12 cellular contexts compared by ENCODE assay signal in the genomic region with DNA sequence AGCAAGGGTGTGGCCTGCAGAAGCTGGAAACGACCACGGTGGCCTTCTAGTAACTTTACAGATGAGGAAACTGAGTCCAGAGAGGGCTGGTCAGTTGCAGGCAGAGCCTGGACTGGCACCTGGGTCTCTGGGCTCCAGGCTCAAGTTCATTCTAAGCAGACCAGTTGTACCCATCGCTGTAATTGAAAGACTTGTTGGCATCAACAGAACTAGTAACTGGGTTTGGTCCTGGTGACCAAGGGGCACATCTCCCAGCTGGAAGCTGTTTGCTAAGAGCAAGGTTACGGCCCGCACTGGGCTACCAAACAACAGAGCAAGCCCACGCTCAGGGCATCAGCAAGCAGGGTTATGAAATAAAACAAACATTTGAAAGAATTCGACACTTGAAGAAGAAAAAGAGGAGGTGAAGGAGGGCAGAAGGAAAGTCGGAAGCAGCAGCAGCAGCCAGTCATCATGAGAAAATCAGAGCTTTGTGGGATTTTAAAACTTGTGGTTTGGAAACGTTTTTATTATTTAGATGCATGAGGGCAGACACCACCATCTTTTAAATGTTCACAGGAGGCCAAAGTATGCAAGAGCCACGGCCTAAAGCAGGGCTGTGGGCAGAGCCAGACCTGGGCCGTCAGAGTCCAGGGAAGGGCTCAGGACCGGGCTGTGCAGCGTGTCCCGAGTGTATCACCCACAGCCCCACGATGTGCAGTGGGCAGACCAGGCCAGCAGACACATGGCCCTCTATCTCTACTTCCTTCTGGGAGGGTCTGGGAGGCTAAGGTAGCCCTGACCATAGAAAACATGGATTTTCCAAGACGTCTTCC.
A peak's percentile ranks its signal among the peaks of the same experiment; 100 is the strongest.
DNase-seq lines count a peak whose midpoint lies in the region; ATAC-seq and TF ChIP-seq lines count a peak whose summit lies in the region.
"Had no signal": no experiment of that assay in that cellular context is flagged by ENCODE, and none has a peak within 500 bp of the region (broad histone marks: within the 10 kb centered on the region; RNA-seq: fewer than 3 reads in every experiment).

No MANE protein-coding gene starts in this region.

- peak overlapping the region; percentile 49 for H3K14ac ChIP-seq in trophoblast cell (ENCODE audit: low read length)

- H3K4ac ChIP-seq in trophoblast cell (ENCODE audit: low read depth, low read length), result no peak overlapping the region

- no peak overlapping the region for H4K12ac ChIP-seq in trophoblast cell (ENCODE audit: low read depth, low read length)

- peak overlapping the region; percentile 54 to 78 (median 66) for H3K27ac ChIP-seq in body of pancreas
- H3K27ac ChIP-seq in trophoblast cell (ENCODE audit: low read depth, low read length), result no peak overlapping the region
- H3K27ac ChIP-seq: 22Rv1 had no signal

- TF ChIP-seq CTCF in body of pancreas (IDR thresholded peaks at IDR 0.05), result no peak

- H3K36me3 ChIP-seq in body of pancreas (replicated peaks in 1 of 2; ENCODE audit: insufficient read depth in 1 of 2, low read depth in 2 of 2), result no peaks in the 10 kb centered on the region
- no peaks in the 10 kb centered on the region for H3K36me3 ChIP-seq in trophoblast cell (ENCODE audit: control insufficient read depth in 1 of 2, insufficient read depth in 2 of 2, low read length in 2 of 2)

- H3K27me3 ChIP-seq in body of pancreas, result no peaks in the 10 kb centered on the region
- H3K27me3 ChIP-seq in trophoblast cell (ENCODE audit: insufficient read depth, low read length), result no peaks in the 10 kb centered on the region

- no peak overlapping the region for H3K9ac ChIP-seq in trophoblast cell (ENCODE audit: low read length)

- H2BK12ac ChIP-seq in trophoblast cell (ENCODE audit: low read length), result peak overlapping the region; percentile 29

- H2BK120ac ChIP-seq in trophoblast cell (ENCODE audit: insufficient read depth, low read length, poor library complexity), result no peak overlapping the region

- H4K91ac ChIP-seq in trophoblast cell (ENCODE audit: low read depth, low read length), result peak overlapping the region; percentile 1

- H3K9me3 ChIP-seq in body of pancreas (no peaks in the 10 kb centered on the region), trophoblast cell (ENCODE audit: insufficient read depth, low read depth, low read length) (peaks cover 7% of the 10 kb centered on the region)

- H3K18ac ChIP-seq in trophoblast cell (ENCODE audit: low read length), result peak overlapping the region; percentile 2

- TF ChIP-seq POLR2A in body of pancreas (IDR thresholded peaks at IDR 0.05), result no peak

- no peak overlapping the region for H3K4me2 ChIP-seq in trophoblast cell (ENCODE audit: low read length)

- DNase-seq in NOMO-1 treated with DMSO at 0.1 percent for 48 hours (lab: John Stamatoyannopoulos, UW; ENCODE audit: unreplicated experiment) (peak; percentile 14), NOMO-1 treated with dmso at 0.1 percent for 144 hours (lab: John Stamatoyannopoulos, UW; ENCODE audit: unreplicated experiment) (no peak), body of pancreas (no peak), trophoblast cell (peak; percentile 67 to 71), SW480 (ENCODE audit: low spot score) (no peak), GM19240 (ENCODE audit: insufficient read length, low spot score) (no peak)
- DNase-seq: EL, hypothalamus, NCI-H524 treated with DMSO at 0.1 percent for 48 hours had no signal

- 58 to 72% methylated on average over 15 to 16 of the region's 16 CpGs for WGBS in body of pancreas, 2 donors
- no CpG with 5 or more reads among the region's 16 CpGs for WGBS in trophoblast cell (ENCODE audit: extremely low coverage, insufficient coverage, insufficient read length)

- H3K23ac ChIP-seq in trophoblast cell (ENCODE audit: low read length), result no peak overlapping the region

- H2AK5ac ChIP-seq in trophoblast cell (ENCODE audit: low read length), result no peak overlapping the region

- no peak overlapping the region for H3K4me3 ChIP-seq in body of pancreas
- H3K4me3 ChIP-seq in trophoblast cell (ENCODE audit: low read depth, low read length), result no peak overlapping the region

- no peak overlapping the region for H2AFZ ChIP-seq in trophoblast cell (ENCODE audit: insufficient read depth, low read length, poor library complexity)

- intact Hi-C loops in body of pancreas (cut with DNase I), result no loop called here

- no peak overlapping the region for H2BK5ac ChIP-seq in trophoblast cell (ENCODE audit: low read depth, low read length, poor library complexity)

- H4K8ac ChIP-seq in trophoblast cell (ENCODE audit: low read depth, low read length), result no peak overlapping the region

- ATAC-seq in HG03460 (IDR thresholded peaks at IDR 0.05; ENCODE audit: unreplicated experiment) (peak; percentile 3), body of pancreas (peak; percentile 43), GM19351 (IDR thresholded peaks at IDR 0.05; ENCODE audit: unreplicated experiment) (no peak)

- H3K79me2 ChIP-seq in trophoblast cell (ENCODE audit: control insufficient read depth, insufficient read depth, low read length, poor library complexity), result no peaks in the 10 kb centered on the region

- peaks cover 3% of the 10 kb centered on the region for H3K79me1 ChIP-seq in trophoblast cell (ENCODE audit: low read length)

- H3K4me1 ChIP-seq in body of pancreas (peaks cover 36% of the 10 kb centered on the region), trophoblast cell (ENCODE audit: control insufficient read depth in 1 of 2, insufficient read depth in 2 of 2, low read length in 2 of 2) (peaks cover 9 to 17% of the 10 kb centered on the region in 2 experiments)

Comparison
In these comparisons a context has a peak if more than half of its experiments do, and no peak if none do; other contexts are left out.
1. DNase-seq: peak in NOMO-1 treated with DMSO at 0.1 percent for 48 hours (single experiment) and trophoblast cell (2 of 2); none in NOMO-1 treated with dmso at 0.1 percent for 144 hours (single experiment), body of pancreas (0 of 4), SW480 (single experiment) and GM19240 (single experiment).